Comparison of ENCODE assay signal across 1 cellular context in genomic region chr3:172564499-172564898, GRCh38.
A peak's percentile ranks its signal among the peaks of the same experiment; 100 is the strongest.
TF ChIP-seq lines count a peak whose summit lies in the region.

No MANE protein-coding gene starts in this region.

TF ChIP-seq in Ishikawa, 13 proteins besides CTCF, POLR2A, EP300 and RAD21 (continued from another document):
- TF ChIP-seq CEBPB (IDR thresholded peaks at IDR 0.05): peak; percentile 22; the same call in 1 of the 2 replicates
- TF ChIP-seq TAF1 (IDR thresholded peaks at IDR 0.05; ENCODE audit: low read depth): no peak
- TF ChIP-seq TCF12 (IDR thresholded peaks at IDR 0.05; ENCODE audit: low read depth): peak; percentile 78
- TF ChIP-seq CREB1 (IDR thresholded peaks at IDR 0.05; ENCODE audit: low read depth): no peak
